10 cellular contexts compared by ENCODE assay signal in genomic region chr6:44059359-44060342, GRCh38.
DNase-seq lines count a peak whose midpoint lies in the region; TF ChIP-seq lines count a peak whose summit lies in the region.
"Had no signal": no experiment of that assay in that cellular context is flagged by ENCODE, and none has a peak within 500 bp of the region (broad histone marks: within the 10 kb centered on the region; RNA-seq: fewer than 3 reads in every experiment).

No MANE protein-coding gene starts in this region.

- H3K27ac Mint-ChIP-seq in activated T-helper 2 cell treated with anti-CD3 and anti-CD28 coated beads, Interferon-gamma antibody, Interleukin-2, Interleukin-4, amounts not matched to agents 10 μg/mL and 5 μg/mL and 100 μg/mL, durations not matched to agents 14 hours and 24 hours and 36 hours = no peak overlapping the region

- TF ChIP-seq CTCF in HEK293 (tag by site-specific recombination; IDR thresholded peaks at IDR 0.05) (no peak), colonic mucosa (IDR thresholded peaks at IDR 0.05) (no peak), liver (IDR thresholded peaks at IDR 0.05; ENCODE audit: low read depth, low read length, missing input control) (no peak), suprapubic skin (IDR thresholded peaks at IDR 0.05) (no peak)

- CTCF ChIA-PET in HEK293 (lab: Yijun Ruan, JAX) = interaction anchor here (3.1 kb wide), 1 partner anchor 14 kb away, joined by 24 read pairs; no protein-coding TSS in a partner anchor

- H3K4me3 ChIP-seq in HEK293 (ENCODE audit: low read depth, low read length) = no peak overlapping the region
- no peak overlapping the region for H3K4me3 ChIP-seq in colonic mucosa
- no peak overlapping the region for H3K4me3 ChIP-seq in liver (ENCODE audit: low read depth in 1 of 3, low read length in 3 of 3)
- no peak overlapping the region for H3K4me3 ChIP-seq in suprapubic skin
- H3K4me3 ChIP-seq: SK-N-MC had no signal

- no peak overlapping the region for H3K4me3 Mint-ChIP-seq in activated T-helper 2 cell treated with anti-CD3 and anti-CD28 coated beads, Interferon-gamma antibody, Interleukin-2, Interleukin-4, amounts not matched to agents 10 μg/mL and 5 μg/mL and 100 μg/mL, durations not matched to agents 14 hours and 24 hours and 36 hours (ENCODE audit: low read depth)

- H3K27ac ChIP-seq in HEK293 (ENCODE audit: extremely low read depth, low read depth, low read length) = no peak overlapping the region
- peak overlapping the region; percentile 73 for H3K27ac ChIP-seq in colonic mucosa
- peak overlapping the region; percentile 63 to 79 for H3K27ac ChIP-seq in liver (ENCODE audit: low read depth in 1 of 2, low read length in 2 of 2)
- peak overlapping the region; percentile 58 for H3K27ac ChIP-seq in suprapubic skin
- H3K27ac ChIP-seq: SK-N-MC had no signal

- H3K4me1 Mint-ChIP-seq in activated T-helper 2 cell treated with anti-CD3 and anti-CD28 coated beads, Interferon-gamma antibody, Interleukin-2, Interleukin-4, amounts not matched to agents 10 μg/mL and 5 μg/mL and 100 μg/mL, durations not matched to agents 14 hours and 24 hours and 36 hours (ENCODE audit: low read depth) = peaks cover 23% of the 10 kb centered on the region

- 71% methylated on average over 7 of the region's 7 CpGs for WGBS in liver
- WGBS in suprapubic skin = 68% methylated on average over 7 of the region's 7 CpGs

- H3K27me3 Mint-ChIP-seq in activated T-helper 2 cell treated with anti-CD3 and anti-CD28 coated beads, Interferon-gamma antibody, Interleukin-2, Interleukin-4, amounts not matched to agents 10 μg/mL and 5 μg/mL and 100 μg/mL, durations not matched to agents 14 hours and 24 hours and 36 hours (ENCODE audit: low read depth) = no peaks in the 10 kb centered on the region

- TF ChIP-seq RAD21 in liver (IDR thresholded peaks at IDR 0.05) = no peak

- no peaks in the 10 kb centered on the region for H3K36me3 Mint-ChIP-seq in activated T-helper 2 cell treated with anti-CD3 and anti-CD28 coated beads, Interferon-gamma antibody, Interleukin-2, Interleukin-4, amounts not matched to agents 10 μg/mL and 5 μg/mL and 100 μg/mL, durations not matched to agents 14 hours and 24 hours and 36 hours (ENCODE audit: low read depth)

- TF ChIP-seq POLR2A in suprapubic skin (IDR thresholded peaks at IDR 0.05) = no peak

- no peaks in the 10 kb centered on the region for H3K27me3 ChIP-seq in colonic mucosa
- no peaks in the 10 kb centered on the region for H3K27me3 ChIP-seq in liver (ENCODE audit: control insufficient read depth in 4 of 4, insufficient read depth in 4 of 4, low read length in 3 of 4)
- H3K27me3 ChIP-seq in suprapubic skin = no peaks in the 10 kb centered on the region

- H3K36me3 ChIP-seq in HEK293 (ENCODE audit: control insufficient read depth in 2 of 2, insufficient read depth in 1 of 2, low read length in 2 of 2) (no peaks in the 10 kb centered on the region), colonic mucosa (no peaks in the 10 kb centered on the region), liver (ENCODE audit: control insufficient read depth in 4 of 4, insufficient read depth in 3 of 4, low read depth in 1 of 4, low read length in 3 of 4) (no peaks in the 10 kb centered on the region), suprapubic skin (no peaks in the 10 kb centered on the region)

- H3K9me3 ChIP-seq in HEK293 (ENCODE audit: control insufficient read depth, insufficient read depth, low read depth, low read length) (no peaks in the 10 kb centered on the region), colonic mucosa (no peaks in the 10 kb centered on the region), liver (ENCODE audit: control insufficient read depth in 4 of 4, low read length in 3 of 4) (no peaks in the 10 kb centered on the region), suprapubic skin (no peaks in the 10 kb centered on the region)

- POLR2A ChIA-PET in HEK293 (lab: Yijun Ruan, JAX) = interaction anchor here (0.6 kb wide), 1 partner anchor 16 kb away, joined by 3 read pairs; no protein-coding TSS in a partner anchor

- no peaks in the 10 kb centered on the region for H3K4me1 ChIP-seq in HEK293 (ENCODE audit: control insufficient read depth, insufficient read depth, low read length)
- no peaks in the 10 kb centered on the region for H3K4me1 ChIP-seq in colonic mucosa
- H3K4me1 ChIP-seq in liver (ENCODE audit: control insufficient read depth in 4 of 4, insufficient read depth in 4 of 4, low read length in 3 of 4) = peaks cover 0 to 1% (median 0%) of the 10 kb centered on the region in 4 donors
- H3K4me1 ChIP-seq in suprapubic skin = peaks cover 67% of the 10 kb centered on the region

- intact Hi-C loops in colonic mucosa (cut with DNase I) = no loop called here
- intact Hi-C loops in activated T-helper 2 cell treated with anti-CD3 and anti-CD28 coated beads, Interferon-gamma antibody, Interleukin-2, Interleukin-4, amounts not matched to agents 10 μg/mL and 5 μg/mL and 100 μg/mL, durations not matched to agents 14 hours and 24 hours and 36 hours (cut with micrococcal nuclease) = loop anchor here (5.0 kb wide), 1 partner anchor 57 kb away; no protein-coding TSS in a partner anchor

- H3K9ac ChIP-seq in colonic mucosa (ENCODE audit: low read depth in 2 of 2, low read length in 2 of 2) (no peak overlapping the region), liver (ENCODE audit: low read depth in 1 of 2, low read length in 2 of 2) (no peak overlapping the region)

- DNase-seq in colonic mucosa (no peak), suprapubic skin (ENCODE audit: low spot score in 2 of 2) (no peak), NCI-H2107 treated with DMSO at 0.1 percent for 48 hours (lab: John Stamatoyannopoulos, UW; ENCODE audit: unreplicated experiment) (no peak), NCI-H2029 (lab: John Stamatoyannopoulos, UW) (no peak), nucleus accumbens (lab: John Stamatoyannopoulos, UW) (no peak)
- no peak for DNase-seq in activated T-helper 2 cell treated with anti-CD3 and anti-CD28 coated beads, Interferon-gamma antibody, Interleukin-2, Interleukin-4, amounts not matched to agents 10 μg/mL and 5 μg/mL and 100 μg/mL, durations not matched to agents 14 hours and 24 hours and 36 hours (ENCODE audit: low spot score)
- DNase-seq: NCI-H1092 had no signal

- H3K9me3 Mint-ChIP-seq in activated T-helper 2 cell treated with anti-CD3 and anti-CD28 coated beads, Interferon-gamma antibody, Interleukin-2, Interleukin-4, amounts not matched to agents 10 μg/mL and 5 μg/mL and 100 μg/mL, durations not matched to agents 14 hours and 24 hours and 36 hours = no peaks in the 10 kb centered on the region

- no peak for TF ChIP-seq EP300 in suprapubic skin (IDR thresholded peaks at IDR 0.05)

TF ChIP-seq in HEK293, 187 proteins besides CTCF, POLR2A, EP300 and RAD21:
- TF ChIP-seq ZNF366 (tag by site-specific recombination; conservative IDR thresholded peaks at IDR 0.05) (peak; percentile 88; the same call in 1 of the 2 replicates), ZNF16 (tag by site-specific recombination; IDR thresholded peaks at IDR 0.05; ENCODE audit: low read depth) (no peak), ZNF610 (tag by site-specific recombination; IDR thresholded peaks at IDR 0.05; ENCODE audit: borderline replicate concordance) (0 out of 2 replicates have a peak, but pooled peaks have one; percentile 13), SETDB1 (IDR thresholded peaks at IDR 0.05; ENCODE audit: insufficient read length, low read length) (peak; percentile 65)

TF ChIP-seq in liver, 16 proteins besides CTCF, POLR2A, EP300 and RAD21:
- TF ChIP-seq RXRA (IDR thresholded peaks at IDR 0.05) (peak; percentile 3 to 36), YY1 (IDR thresholded peaks at IDR 0.05) (no peak), NR2F2 (IDR thresholded peaks at IDR 0.05) (peak; percentile 2)
